8 cellular contexts compared by ENCODE assay signal in the genomic region with DNA sequence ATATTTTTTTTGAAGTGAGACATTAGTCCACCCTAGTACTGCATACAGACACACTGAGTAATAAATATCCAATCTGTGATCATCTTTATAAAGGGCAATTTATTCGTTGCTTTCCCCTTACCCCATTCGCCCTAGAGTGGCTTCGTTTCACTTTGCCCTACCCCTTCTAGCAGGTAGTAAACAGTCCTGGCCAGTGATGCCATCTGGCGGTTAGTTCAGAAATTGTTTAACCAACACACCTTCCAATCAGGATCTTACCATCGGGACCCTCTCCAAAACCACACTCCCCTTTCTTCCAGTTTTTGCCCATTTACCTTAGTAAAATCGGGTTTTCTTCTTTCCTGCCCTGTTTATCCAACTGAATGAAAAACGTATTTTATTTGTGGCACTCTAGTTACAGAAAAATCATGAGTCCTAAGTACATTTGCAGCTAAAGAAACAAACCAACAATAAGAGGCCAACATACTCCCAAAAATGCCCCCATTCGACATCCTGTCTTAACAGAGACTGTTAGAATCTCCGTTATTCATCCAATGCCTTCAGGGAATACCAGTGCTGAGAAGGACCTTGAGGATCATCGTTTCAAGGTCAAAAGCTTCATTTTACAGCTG. TPM values are rescaled to one million over a fixed set of nuclear protein-coding genes. Genes with fewer than 3 reads are reported as not detected.
DNase-seq lines count a peak whose midpoint lies in the region; ATAC-seq and TF ChIP-seq lines count a peak whose summit lies in the region.

No MANE protein-coding gene starts in this region.

- POLR2A ChIA-PET in T-cell (lab: Charles Lee) = interaction anchor here in 1 of 2 donors (0.6 kb wide), 1 partner anchor 86 kb away, joined by 3 read pairs; no protein-coding TSS in a partner anchor

- H3K27ac Mint-ChIP-seq in T-cell = peak overlapping the region; percentile 13 to 34

- DNase-seq in GM04504 (ENCODE audit: low read depth) (peak; percentile 46), HFF-Myc (ENCODE audit: extremely low read depth, low read depth) (peak; percentile 59), NCI-H1092 (lab: John Stamatoyannopoulos, UW) (peak; percentile 83), T-cell (peak; percentile 5 to 76 (median 60)), amygdala (lab: John Stamatoyannopoulos, UW) (peak in 43 of 56 donors; percentile 1 to 78 (median 27)), right cardiac atrium (peak in 2 of 3 donors; percentile 43), retinal pigment epithelial cell (ENCODE audit: low read depth) (no peak)

- H3K27me3 Mint-ChIP-seq in T-cell = no peaks in the 10 kb centered on the region

- ATAC-seq in T-cell (replicated peaks in 1 of 4) (peak; percentile 31 to 43 (median 37)), right cardiac atrium (peak; percentile 48), GM19324 (IDR thresholded peaks at IDR 0.05; ENCODE audit: low FRiP score, unreplicated experiment) (no peak)

- peaks cover 13% of the 10 kb centered on the region for H3K36me3 Mint-ChIP-seq in T-cell

- TF ChIP-seq CTCF in HFF-Myc (IDR thresholded peaks at IDR 0.05; ENCODE audit: low read depth, low read length, missing control alignments) (peak; percentile 65), retinal pigment epithelial cell (conservative IDR thresholded peaks at IDR 0.05; ENCODE audit: low read depth, low read length) (peak; percentile 71)

- no peaks in the 10 kb centered on the region for H3K9me3 Mint-ChIP-seq in T-cell

- H3K27me3 ChIP-seq in right cardiac atrium (ENCODE audit: control insufficient read depth, insufficient read depth) = no peaks in the 10 kb centered on the region

- peak overlapping the region; percentile 67 for H3K27ac ChIP-seq in right cardiac atrium (ENCODE audit: low read length)

- H3K4me3 ChIP-seq in HFF-Myc (replicated peaks; ENCODE audit: low read depth, low read length) = peak overlapping the region; percentile 86
- H3K4me3 ChIP-seq in right cardiac atrium (ENCODE audit: low read length) = peak overlapping the region; percentile 72
- peak overlapping the region; percentile 89 for H3K4me3 ChIP-seq in retinal pigment epithelial cell (ENCODE audit: low read length)

- WGBS in right cardiac atrium = 12% methylated on average over 10 of the region's 10 CpGs

- peak overlapping the region; percentile 60 to 99 (median 99) for H3K4me3 Mint-ChIP-seq in T-cell

- CTCF ChIA-PET in T-cell (lab: Charles Lee) = interaction anchor here (0.6 to 2.6 kb wide), 8 partner anchors 17 to 355 kb away, joined by 3 to 15 read pairs (median 3); a partner anchor contains a TSS

- intact Hi-C loops in right cardiac atrium (cut with DNase I) = loop anchor here (2.0 to 10.0 kb wide), 4 partner anchors 324 to 337 kb away; a partner anchor contains a TSS

- H3K9me3 ChIP-seq in right cardiac atrium (ENCODE audit: control insufficient read depth, low read length) = no peaks in the 10 kb centered on the region

- H3K4me1 Mint-ChIP-seq in T-cell = peaks cover 60 to 75% (median 60%) of the 10 kb centered on the region in 3 donors

- H3K4me1 ChIP-seq in right cardiac atrium (ENCODE audit: control insufficient read depth, insufficient read depth, low read length) = no peaks in the 10 kb centered on the region

RNA-seq across cellular contexts. Expression of a gene that starts 2.2 kb away (rescaled TPM):
- total RNA-seq in T-cell = 10 to 100 TPM; 43.0 to 56.4 (median 52.6) TPM
- 100 to 1,000 TPM in 3 of 4 donors, 10 to 100 TPM in 1; 95.9 to 115 (median 105) TPM for total RNA-seq in right cardiac atrium
- 111 TPM for polyA plus RNA-seq in right cardiac atrium
